1 cellular context compared by ENCODE assay signal in genomic region chr13:20126460-20127262, GRCh38.
TF ChIP-seq lines count a peak whose summit lies in the region.

No MANE protein-coding gene starts in this region.

TF ChIP-seq in HEK293, 187 proteins besides CTCF, POLR2A, EP300 and RAD21 (continued from another document):
- TF ChIP-seq, protein P1, sequence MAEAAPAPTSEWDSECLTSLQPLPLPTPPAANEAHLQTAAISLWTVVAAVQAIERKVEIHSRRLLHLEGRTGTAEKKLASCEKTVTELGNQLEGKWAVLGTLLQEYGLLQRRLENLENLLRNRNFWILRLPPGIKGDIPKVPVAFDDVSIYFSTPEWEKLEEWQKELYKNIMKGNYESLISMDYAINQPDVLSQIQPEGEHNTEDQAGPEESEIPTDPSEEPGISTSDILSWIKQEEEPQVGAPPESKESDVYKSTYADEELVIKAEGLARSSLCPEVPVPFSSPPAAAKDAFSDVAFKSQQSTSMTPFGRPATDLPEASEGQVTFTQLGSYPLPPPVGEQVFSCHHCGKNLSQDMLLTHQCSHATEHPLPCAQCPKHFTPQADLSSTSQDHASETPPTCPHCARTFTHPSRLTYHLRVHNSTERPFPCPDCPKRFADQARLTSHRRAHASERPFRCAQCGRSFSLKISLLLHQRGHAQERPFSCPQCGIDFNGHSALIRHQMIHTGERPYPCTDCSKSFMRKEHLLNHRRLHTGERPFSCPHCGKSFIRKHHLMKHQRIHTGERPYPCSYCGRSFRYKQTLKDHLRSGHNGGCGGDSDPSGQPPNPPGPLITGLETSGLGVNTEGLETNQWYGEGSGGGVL (tag by site-specific recombination; IDR thresholded peaks at IDR 0.05) = 0 out of 2 replicates have a peak, but pooled peaks have one; percentile 25
- TF ChIP-seq ZNF426 (tag by site-specific recombination; IDR thresholded peaks at IDR 0.05) = no peak
